In the genomic region with DNA sequence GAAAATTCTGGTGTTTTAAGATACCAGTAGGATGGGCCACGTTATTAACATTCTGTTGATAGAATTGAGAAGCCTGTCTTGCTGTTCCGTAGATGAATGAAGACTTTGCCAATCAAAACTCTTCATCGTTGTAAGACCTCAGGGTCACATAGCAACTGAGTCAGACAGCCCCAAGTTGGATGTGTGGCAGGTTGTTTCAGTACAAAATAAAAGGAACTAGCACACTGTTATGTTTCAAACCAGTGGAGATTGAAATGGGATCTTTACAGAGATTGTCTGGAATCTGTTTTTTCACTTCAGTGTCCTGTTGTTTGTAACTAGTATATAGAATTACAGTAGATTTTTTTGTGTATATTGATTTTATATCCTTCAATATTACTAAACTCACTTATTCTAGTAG, we compare ENCODE assay signal across 26 cellular contexts. TPM values are rescaled to one million over a fixed set of nuclear protein-coding genes. Genes with fewer than 3 reads are reported as not detected.
DNase-seq lines count a peak whose midpoint lies in the region; ATAC-seq, FAIRE-seq and TF ChIP-seq lines count a peak whose summit lies in the region.
"Had no signal": no experiment of that assay in that cellular context is flagged by ENCODE, and none has a peak within 500 bp of the region (broad histone marks: within the 10 kb centered on the region; RNA-seq: fewer than 3 reads in every experiment).

No MANE protein-coding gene starts in this region.

- no peak for ATAC-seq in CD4-positive, alpha-beta T cell (ENCODE audit: poor library complexity)
- ATAC-seq in memory B cell (ENCODE audit: low read depth) = no peak
- ATAC-seq in pancreas = no peak
- ATAC-seq: activated CD8-positive, alpha-beta memory T cell treated with anti-CD3 and anti-CD28 coated beads, Interleukin-2, amount 10 ng/mL, durations not matched to agents 7 days and 5 days; GM23338; PC-3; psoas muscle; Right ventricle myocardium inferior had no signal

- no peak for FAIRE-seq in pancreas (lab: Jason Lieb, UNC)
- FAIRE-seq: GM12891, kidney had no signal

- intact Hi-C loops in A673 (cut with micrococcal nuclease; ENCODE audit: unreplicated experiment) = no loop called here
- intact Hi-C loops in CD4-positive, alpha-beta T cell (cut with DNase I, micrococcal nuclease) = loop anchor here in 1 of 2 experiments (5.0 kb wide), 1 partner anchor 35 kb away; no protein-coding TSS in a partner anchor
- intact Hi-C loops in pancreas (cut with DNase I) = no loop called here

- H3K9me3 Mint-ChIP-seq in CD4-positive, alpha-beta T cell = no peaks in the 10 kb centered on the region
- peaks cover under 1% of the 10 kb centered on the region for H3K9me3 Mint-ChIP-seq in memory B cell
- H3K9me3 Mint-ChIP-seq: GM23338; HFFc6; stimulated activated naive B cell treated with anti-CD40 and anti-IgM and Interleukin-4, amounts not matched to agents 10 μg/mL and 1 μg/mL and 100 μg/mL, for 72 hours had no signal

- WGBS in pancreas, 2 donors = 59 to 69% methylated on average over 3 of the region's 3 CpGs

- H3K4me1 Mint-ChIP-seq in CD4-positive, alpha-beta T cell (ENCODE audit: low read depth) = peaks cover 83% of the 10 kb centered on the region
- H3K4me1 Mint-ChIP-seq in memory B cell = peaks cover 45% of the 10 kb centered on the region

- no peaks in the 10 kb centered on the region for H3K27me3 Mint-ChIP-seq in CD4-positive, alpha-beta T cell
- H3K27me3 Mint-ChIP-seq in memory B cell = no peaks in the 10 kb centered on the region
- H3K27me3 Mint-ChIP-seq: activated CD8-positive, alpha-beta memory T cell treated with anti-CD3 and anti-CD28 coated beads, Interleukin-2, amount 10 ng/mL, durations not matched to agents 7 days and 5 days; stimulated activated naive B cell treated with anti-CD40 and anti-IgM and Interleukin-4, amounts not matched to agents 10 μg/mL and 1 μg/mL and 100 μg/mL, for 72 hours had no signal

- in situ Hi-C loops in G401 (cut with HindIII; ENCODE audit: low sequenced_read_pairs) = no loop called here

- H3K27me3 ChIP-seq in A673 (replicated peaks; ENCODE audit: insufficient read depth, low read depth, low read length, poor library complexity) = no peaks in the 10 kb centered on the region
- no peaks in the 10 kb centered on the region for H3K27me3 ChIP-seq in CD4-positive, alpha-beta T cell (ENCODE audit: control insufficient read depth, insufficient read depth, low read length)
- H3K27me3 ChIP-seq in pancreas = no peaks in the 10 kb centered on the region
- H3K27me3 ChIP-seq: sigmoid colon had no signal

- POLR2A ChIA-PET in A673 (lab: Charles Lee; ENCODE audit: low non-redundant PET) = no interaction called here
- POLR2A ChIA-PET in CD4-positive, alpha-beta T cell (lab: Charles Lee) = no interaction called here

- TF ChIP-seq CTCF in A673 (conservative IDR thresholded peaks at IDR 0.05; ENCODE audit: low read depth, low read length) (no peak), pancreas (IDR thresholded peaks at IDR 0.05) (no peak)
- TF ChIP-seq CTCF in CD4-positive, alpha-beta T cell (IDR thresholded peaks at IDR 0.05) = no peak

- peak overlapping the region; percentile 18 for H3K27ac ChIP-seq in A673 (ENCODE audit: low read depth, low read length, poor library complexity, severe bottlenecking)
- H3K27ac ChIP-seq in CD4-positive, alpha-beta T cell (ENCODE audit: low read depth, low read length) = no peak overlapping the region
- no peak overlapping the region for H3K27ac ChIP-seq in pancreas
- H3K27ac ChIP-seq: HL-60, psoas muscle, sigmoid colon had no signal

- BruUV-seq in A673 (replicated peaks; lab: Mats Ljungman, UMichigan) = no TSS peak

- peak overlapping the region; percentile 43 for H3K27ac Mint-ChIP-seq in CD4-positive, alpha-beta T cell
- peak overlapping the region; percentile 39 for H3K27ac Mint-ChIP-seq in memory B cell
- H3K27ac Mint-ChIP-seq: activated CD8-positive, alpha-beta memory T cell treated with anti-CD3 and anti-CD28 coated beads, Interleukin-2, amount 10 ng/mL, durations not matched to agents 7 days and 5 days; GM23338; HFFc6; T-helper 2 cell treated with Interferon-gamma antibody and Interleukin-4, amounts not matched to agents 5 μg/mL and 100 μg/mL, for 36 hours had no signal

- H3K9me3 ChIP-seq in A673 (ENCODE audit: low read depth, low read length, poor library complexity, severe bottlenecking) (no peaks in the 10 kb centered on the region), pancreas (no peaks in the 10 kb centered on the region)
- no peaks in the 10 kb centered on the region for H3K9me3 ChIP-seq in CD4-positive, alpha-beta T cell (ENCODE audit: control insufficient read depth, low read length)
- H3K9me3 ChIP-seq: psoas muscle, sigmoid colon had no signal

- peak overlapping the region; percentile 75 for H3K4me3 Mint-ChIP-seq in CD4-positive, alpha-beta T cell
- no peak overlapping the region for H3K4me3 Mint-ChIP-seq in memory B cell
- H3K4me3 Mint-ChIP-seq: activated CD8-positive, alpha-beta memory T cell treated with anti-CD3 and anti-CD28 coated beads, Interleukin-2, amount 10 ng/mL, durations not matched to agents 7 days and 5 days; GM23338; HFFc6; stimulated activated naive B cell treated with anti-CD40 and anti-IgM and Interleukin-4, amounts not matched to agents 10 μg/mL and 1 μg/mL and 100 μg/mL, for 72 hours; T-helper 2 cell treated with Interferon-gamma antibody and Interleukin-4, amounts not matched to agents 5 μg/mL and 100 μg/mL, for 36 hours had no signal

- H3K4me1 ChIP-seq in A673 (ENCODE audit: insufficient read depth, low read length, poor library complexity, severe bottlenecking) (peaks cover 15% of the 10 kb centered on the region), pancreas (peaks cover 0 to 7% (median 4%) of the 10 kb centered on the region in 3 donors)

- DNase-seq in A673 (ENCODE audit: low spot score) (no peak), astrocyte of the hippocampus (ENCODE audit: low read depth, low spot score) (peak; percentile 18), memory B cell (ENCODE audit: low spot score in 2 of 2) (no peak), Ammon's horn (ENCODE audit: low spot score) (no peak), G401 (ENCODE audit: low spot score) (no peak), pancreas (no peak)
- DNase-seq in CD4-positive, alpha-beta T cell = no peak
- DNase-seq in activated effector memory CD4-positive, alpha-beta T cell treated with anti-CD3 and anti-CD28 coated beads, Interleukin-2, amount 50 U/mL, for 16 hours = no peak
- DNase-seq: activated CD4-positive, alpha-beta T cell treated with anti-CD3 and anti-CD28 coated beads for 48 hours; activated CD8-positive, alpha-beta memory T cell treated with anti-CD3 and anti-CD28 coated beads, Interleukin-2, amount 10 ng/mL, durations not matched to agents 7 days and 5 days; effector CD4-positive, alpha-beta T cell; head of caudate nucleus; HFFc6; kidney; NCI-H1694 treated with DMSO at 0.1 percent for 48 hours; NCI-H2171 treated with DMSO at 0.1 percent for 48 hours; NCI-H524 treated with DMSO at 0.1 percent for 48 hours; PC-3; psoas muscle; sigmoid colon; stimulated activated naive B cell treated with anti-CD40 and anti-IgM and Interleukin-4, amounts not matched to agents 10 μg/mL and 1 μg/mL and 100 μg/mL, for 72 hours had no signal

- no peaks in the 10 kb centered on the region for H3K36me3 ChIP-seq in A673 (ENCODE audit: insufficient read depth, low read length, poor library complexity, severe bottlenecking)
- H3K36me3 ChIP-seq in pancreas = no peaks in the 10 kb centered on the region
- H3K36me3 ChIP-seq: sigmoid colon had no signal

- CTCF ChIA-PET in A673 (lab: Charles Lee) = no interaction called here
- CTCF ChIA-PET in CD4-positive, alpha-beta T cell (lab: Charles Lee) = no interaction called here

- peaks cover 8% of the 10 kb centered on the region for H3K36me3 Mint-ChIP-seq in CD4-positive, alpha-beta T cell (ENCODE audit: low read depth)
- H3K36me3 Mint-ChIP-seq in memory B cell = peaks cover 6% of the 10 kb centered on the region

- H3K4me3 ChIP-seq in A673 (ENCODE audit: low read depth, low read length, poor library complexity, severe bottlenecking) (no peak overlapping the region), pancreas (no peak overlapping the region)
- H3K4me3 ChIP-seq: GM23338, psoas muscle, sigmoid colon had no signal

RNA-seq across cellular contexts. Expression of a gene that starts 22.6 kb away (rescaled TPM):
- total RNA-seq in A673 (2021) = 29.7 and 32.4 TPM in 2 replicates
- 10 to 100 TPM; 79.6 to 85.5 TPM for total RNA-seq in CD4-positive, alpha-beta T cell
- total RNA-seq in G401 (2014; rRNA removed; shearing (Covaris generic)) = 10.8 and 16.7 TPM in 2 replicates
- total RNA-seq in pancreas = 10 to 100 TPM; 10.1 to 17.7 (median 13.0) TPM
- polyA plus RNA-seq in pancreas = 1 to 10 TPM; 3.1 to 9.1 TPM
